In genomic region chr1:156291226-156292061, GRCh38 we compare ENCODE assay signal across 6 cellular contexts.
DNase-seq lines count a peak whose midpoint lies in the region; ATAC-seq lines count a peak whose summit lies in the region.

No MANE protein-coding gene starts in this region.

- peak; percentile 26 for DNase-seq in stimulated activated CD4-positive, alpha-beta T cell treated with anti-CD3 and anti-CD28 coated beads, Interleukin-1b, Interleukin-23, amount 100 ng/mL, for 48 hours
- no peak for DNase-seq in stimulated activated CD4-positive, alpha-beta T cell treated with anti-CD3 and anti-CD28 coated beads, Interleukin-4, amount 100 ng/mL, for 24 hours
- DNase-seq in amniotic epithelial cell (ENCODE audit: low read depth) (peak; percentile 83), inferior parietal cortex (ENCODE audit: extremely low spot score) (peak; percentile 72), superior temporal gyrus (ENCODE audit: extremely low spot score) (peak; percentile 82)

- no peak for ATAC-seq in GM19023 (IDR thresholded peaks at IDR 0.05; ENCODE audit: unreplicated experiment)
